In genomic region chr2:172555522-172556283, GRCh38 we compare ENCODE assay signal across 1 cellular context.
TF ChIP-seq lines count a peak whose summit lies in the region.

PDK1 (plus strand) TSS chr2:172556090; CDS start chr2:172556151, 61 bp downstream.

TF ChIP-seq in WTC11, 78 proteins besides CTCF, POLR2A, EP300 and RAD21 (continued from another document and continues in another):
- no peak for TF ChIP-seq USF1 (CRISPR knock-in tag; IDR thresholded peaks at IDR 0.05)
- TF ChIP-seq CDX4 (CRISPR knock-in tag; IDR thresholded peaks at IDR 0.05; ENCODE audit: borderline replicate concordance) = no peak
- no peak for TF ChIP-seq FOXK1 (CRISPR knock-in tag; IDR thresholded peaks at IDR 0.05)
- TF ChIP-seq MAX (CRISPR knock-in tag; IDR thresholded peaks at IDR 0.05) = peak; percentile 73
- 0 out of 2 replicates have a peak, but pooled peaks have one; percentile 56 for TF ChIP-seq E2F1 (CRISPR knock-in tag; IDR thresholded peaks at IDR 0.05)
- 0 out of 2 replicates have a peak, but pooled peaks have one; percentile 46 for TF ChIP-seq ZNF281 (CRISPR knock-in tag; IDR thresholded peaks at IDR 0.05)
- no peak for TF ChIP-seq AR (CRISPR knock-in tag; IDR thresholded peaks at IDR 0.05)
- TF ChIP-seq FOXP4 (CRISPR knock-in tag; IDR thresholded peaks at IDR 0.05) = peak; percentile 20; the same call in 1 of the 2 replicates
- TF ChIP-seq GTF2I (CRISPR knock-in tag; conservative IDR thresholded peaks at IDR 0.05) = 0 out of 2 replicates have a peak, but pooled peaks have one; percentile 28
- no peak for TF ChIP-seq PRDM15 (CRISPR knock-in tag; IDR thresholded peaks at IDR 0.05)
- TF ChIP-seq ZBTB43 (CRISPR knock-in tag; IDR thresholded peaks at IDR 0.05) = no peak
- TF ChIP-seq USF2 (CRISPR knock-in tag; IDR thresholded peaks at IDR 0.05) = no peak
- no peak for TF ChIP-seq ATF2 (CRISPR knock-in tag; IDR thresholded peaks at IDR 0.05; ENCODE audit: borderline replicate concordance, low read depth)
- no peak for TF ChIP-seq ZNF423 (CRISPR knock-in tag; IDR thresholded peaks at IDR 0.05)
- 0 out of 2 replicates have a peak, but pooled peaks have one; percentile 19 for TF ChIP-seq SMAD4 (CRISPR knock-in tag; IDR thresholded peaks at IDR 0.05)
- peak; percentile 75; the same call in 1 of the 2 replicates for TF ChIP-seq AFF4 (CRISPR knock-in tag; IDR thresholded peaks at IDR 0.05; ENCODE audit: borderline replicate concordance)
- TF ChIP-seq EMX1 (CRISPR knock-in tag; IDR thresholded peaks at IDR 0.05) = no peak
- peak; percentile 69; the same call in 1 of the 2 replicates for TF ChIP-seq ETV6 (CRISPR knock-in tag; IDR thresholded peaks at IDR 0.05)
- no peak for TF ChIP-seq STAT6 (CRISPR knock-in tag; conservative IDR thresholded peaks at IDR 0.05; ENCODE audit: low read depth)
- no peak for TF ChIP-seq TCF7 (CRISPR knock-in tag; IDR thresholded peaks at IDR 0.05; ENCODE audit: low read depth)
